Comparison of ENCODE assay signal across 8 cellular contexts in genomic region chr22:44180706-44181032, GRCh38. TPM values are rescaled to one million over a fixed set of nuclear protein-coding genes. Genes with fewer than 3 reads are reported as not detected.
DNase-seq lines count a peak whose midpoint lies in the region; ATAC-seq and TF ChIP-seq lines count a peak whose summit lies in the region.

Gene PARVG, plus strand, starts transcription at chr22:44180925. Its CDS starts 2,405 bp downstream, at chr22:44183330.

- H3K27me3 Mint-ChIP-seq in activated CD4-positive, alpha-beta T cell treated with anti-CD3 and anti-CD28 coated beads, Interleukin-2, amount 10 ng/mL, durations not matched to agents 24 days and 14 days, result peaks cover 7% of the 10 kb centered on the region

- H3K36me3 ChIP-seq in tibial nerve, result no peaks in the 10 kb centered on the region

- H3K4me1 ChIP-seq in tibial nerve, result no peaks in the 10 kb centered on the region

- H3K36me3 Mint-ChIP-seq in activated CD4-positive, alpha-beta T cell treated with anti-CD3 and anti-CD28 coated beads, Interleukin-2, amount 10 ng/mL, durations not matched to agents 24 days and 14 days (ENCODE audit: low read depth), result peaks cover 10% of the 10 kb centered on the region

- WGBS in tibial nerve, 2 donors, result 68 to 71% methylated on average over 5 of the region's 5 CpGs

- ATAC-seq in GM18502 (IDR thresholded peaks at IDR 0.05; ENCODE audit: poor library complexity, unreplicated experiment), result peak; percentile 67
- ATAC-seq in HG03139 (IDR thresholded peaks at IDR 0.05; ENCODE audit: unreplicated experiment), result peak; percentile 42
- ATAC-seq in GM19035 (IDR thresholded peaks at IDR 0.05; ENCODE audit: unreplicated experiment), result no peak

- H3K4me1 Mint-ChIP-seq in activated CD4-positive, alpha-beta T cell treated with anti-CD3 and anti-CD28 coated beads, Interleukin-2, amount 10 ng/mL, durations not matched to agents 24 days and 14 days, result peaks cover 22% of the 10 kb centered on the region

- peak within 1 kb of the TSS in 3 of 4 donors; percentile 66 to 78 (median 76) for H3K27ac ChIP-seq in tibial nerve

- TF ChIP-seq CTCF in tibial nerve (IDR thresholded peaks at IDR 0.05), result no peak

- H3K27ac Mint-ChIP-seq in activated CD4-positive, alpha-beta T cell treated with anti-CD3 and anti-CD28 coated beads, Interleukin-2, amount 10 ng/mL, durations not matched to agents 24 days and 14 days, result peak within 1 kb of the TSS; percentile 96

- H3K27me3 ChIP-seq in tibial nerve, result peaks cover 0 to 8% of the 10 kb centered on the region in 2 donors

- no peaks in the 10 kb centered on the region for H3K9me3 Mint-ChIP-seq in activated CD4-positive, alpha-beta T cell treated with anti-CD3 and anti-CD28 coated beads, Interleukin-2, amount 10 ng/mL, durations not matched to agents 24 days and 14 days

- H3K9me3 ChIP-seq in tibial nerve, result no peaks in the 10 kb centered on the region

- peak; percentile 86 for DNase-seq in activated CD4-positive, alpha-beta T cell treated with anti-CD3 and anti-CD28 coated beads, Interleukin-2, amount 10 ng/mL, durations not matched to agents 24 days and 14 days
- DNase-seq in iPS-NIHi7 (ENCODE audit: extremely low spot score) (peak; percentile 75), tibial nerve (ENCODE audit: low spot score in 2 of 2) (no peak), NCI-H748 treated with DMSO at 0.1 percent for 48 hours (lab: John Stamatoyannopoulos, UW) (no peak), SW480 (ENCODE audit: low spot score) (no peak)

- intact Hi-C loops in activated CD4-positive, alpha-beta T cell treated with anti-CD3 and anti-CD28 coated beads, Interleukin-2, amount 10 ng/mL, durations not matched to agents 24 days and 14 days (cut with micrococcal nuclease), result loop anchor here (10.0 kb wide), 1 partner anchor 504 kb away; no protein-coding TSS in a partner anchor

- peak within 1 kb of the TSS; percentile 93 for H3K4me3 Mint-ChIP-seq in activated CD4-positive, alpha-beta T cell treated with anti-CD3 and anti-CD28 coated beads, Interleukin-2, amount 10 ng/mL, durations not matched to agents 24 days and 14 days

- TF ChIP-seq POLR2A in tibial nerve (IDR thresholded peaks at IDR 0.05), result no peak

- TF ChIP-seq EP300 in tibial nerve (IDR thresholded peaks at IDR 0.05), result no peak

- H3K4me3 ChIP-seq in tibial nerve, result peak within 1 kb of the TSS; percentile 13 to 44 (median 28)

RNA-seq across cellular contexts. Expression of gene PARVG, which starts in this region (rescaled TPM):
- 48.9 and 52.2 TPM in 2 replicates for total RNA-seq in activated CD4-positive, alpha-beta T cell treated with anti-CD3 and anti-CD28 coated beads, Interleukin-2, amount 10 ng/mL, durations not matched to agents 24 days and 14 days
- total RNA-seq in tibial nerve, result 100 to 1,000 TPM in 1 of 4 donors, 10 to 100 TPM in 3; 18.8 to 140 (median 34.9) TPM

Comparison
In these comparisons a context has a peak if more than half of its experiments do, and no peak if none do; other contexts are left out.
1. DNase-seq: peak in activated CD4-positive, alpha-beta T cell treated with anti-CD3 and anti-CD28 coated beads, Interleukin-2, amount 10 ng/mL, durations not matched to agents 24 days and 14 days (single experiment) and iPS-NIHi7 (single experiment); none in tibial nerve (0 of 2), NCI-H748 treated with DMSO at 0.1 percent for 48 hours (single experiment) and SW480 (single experiment).